In genomic region chr9:127209948-127210621, GRCh38 we compare ENCODE assay signal across 24 cellular contexts. TPM values are rescaled to one million over a fixed set of nuclear protein-coding genes. Genes with fewer than 3 reads are reported as not detected.
A peak's percentile ranks its signal among the peaks of the same experiment; 100 is the strongest.
DNase-seq lines count a peak whose midpoint lies in the region; ATAC-seq and TF ChIP-seq lines count a peak whose summit lies in the region.
"Had no signal": no experiment of that assay in that cellular context is flagged by ENCODE, and none has a peak within 500 bp of the region (broad histone marks: within the 10 kb centered on the region; RNA-seq: fewer than 3 reads in every experiment).

No MANE protein-coding gene starts in this region.

- no peak overlapping the region for H3K27ac ChIP-seq in left ventricle myocardium inferior (replicated peaks)
- no peak overlapping the region for H3K27ac ChIP-seq in suprapubic skin
- H3K27ac ChIP-seq: coronary artery, esophagus squamous epithelium, hepatocyte, HL-60, left lung, Peyer's patch, prostate gland had no signal

- H3K4me1 ChIP-seq in left ventricle myocardium inferior (peaks cover 10% of the 10 kb centered on the region), suprapubic skin (peaks cover 11% of the 10 kb centered on the region)
- H3K4me1 ChIP-seq: left lung, Peyer's patch, prostate gland had no signal

- no peak overlapping the region for H3K4me3 Mint-ChIP-seq in WTC11
- H3K4me3 Mint-ChIP-seq in stimulated activated naive B cell treated with anti-CD40 and anti-IgM and Interleukin-4, amounts not matched to agents 10 μg/mL and 1 μg/mL and 100 μg/mL, for 72 hours, result no peak overlapping the region
- H3K4me3 Mint-ChIP-seq: activated CD4-positive, alpha-beta T cell treated with anti-CD3 and anti-CD28 coated beads for 36 hours; activated naive CD4-positive, alpha-beta T cell treated with anti-CD3 and anti-CD28 coated beads, Interleukin-2, amount 50 U/mL, for 24 hours; effector memory CD8-positive, alpha-beta T cell had no signal

- CTCF ChIA-PET in WTC11 (lab: Charles Lee), result interaction anchor here (0.8 to 7.1 kb wide), 19 partner anchors 9 to 277 kb away, joined by 3 to 63 read pairs (median 7); partner anchors contain the start of genes SLC2A8 and ZNF79

- peak; percentile 11 to 31 for ATAC-seq in left cardiac atrium
- ATAC-seq in WTC11, result no peak
- no peak for ATAC-seq in GM21825 (IDR thresholded peaks at IDR 0.05; ENCODE audit: unreplicated experiment)
- no peak for ATAC-seq in stimulated activated naive B cell treated with anti-CD40 and anti-IgM and Interleukin-4, amounts not matched to agents 10 μg/mL and 1 μg/mL and 100 μg/mL, for 72 hours (replicated peaks)
- ATAC-seq: activated CD4-positive, alpha-beta T cell treated with anti-CD3 and anti-CD28 coated beads for 36 hours; effector memory CD8-positive, alpha-beta T cell; GM12878; HCT116; mucosa of descending colon had no signal

- no peaks in the 10 kb centered on the region; the same call in 1 of the 2 replicates for H3K27me3 Mint-ChIP-seq in WTC11 (ENCODE audit: low read depth)
- no peaks in the 10 kb centered on the region for H3K27me3 Mint-ChIP-seq in stimulated activated naive B cell treated with anti-CD40 and anti-IgM and Interleukin-4, amounts not matched to agents 10 μg/mL and 1 μg/mL and 100 μg/mL, for 72 hours
- H3K27me3 Mint-ChIP-seq: activated CD4-positive, alpha-beta T cell treated with anti-CD3 and anti-CD28 coated beads for 36 hours; effector memory CD8-positive, alpha-beta T cell had no signal

- no peak for TF ChIP-seq CTCF in left ventricle myocardium inferior (IDR thresholded peaks at IDR 0.05; ENCODE audit: borderline replicate concordance)
- no peak for TF ChIP-seq CTCF in WTC11 (IDR thresholded peaks at IDR 0.05)
- no peak for TF ChIP-seq CTCF in suprapubic skin (IDR thresholded peaks at IDR 0.05)

- 75% methylated on average over 18 of the region's 18 CpGs for WGBS in suprapubic skin

- H3K36me3 ChIP-seq in left ventricle myocardium inferior, result no peaks in the 10 kb centered on the region
- no peaks in the 10 kb centered on the region for H3K36me3 ChIP-seq in suprapubic skin
- H3K36me3 ChIP-seq: esophagus squamous epithelium, left lung, prostate gland had no signal

- H3K9me3 ChIP-seq in left ventricle myocardium inferior (replicated peaks), result no peaks in the 10 kb centered on the region
- H3K9me3 ChIP-seq in suprapubic skin, result no peaks in the 10 kb centered on the region
- H3K9me3 ChIP-seq: esophagus squamous epithelium, left lung, mucosa of descending colon, Peyer's patch, prostate gland had no signal

- no peak for TF ChIP-seq POLR2A in suprapubic skin (IDR thresholded peaks at IDR 0.05)

- H3K4me3 ChIP-seq in left ventricle myocardium inferior (no peak overlapping the region), suprapubic skin (no peak overlapping the region)
- H3K4me3 ChIP-seq: coronary artery, esophagus squamous epithelium, GM12878, hepatocyte, left lung, mucosa of descending colon, Peyer's patch, prostate gland had no signal

- no peaks in the 10 kb centered on the region for H3K36me3 Mint-ChIP-seq in WTC11
- H3K36me3 Mint-ChIP-seq in stimulated activated naive B cell treated with anti-CD40 and anti-IgM and Interleukin-4, amounts not matched to agents 10 μg/mL and 1 μg/mL and 100 μg/mL, for 72 hours, result no peaks in the 10 kb centered on the region
- H3K36me3 Mint-ChIP-seq: activated naive CD4-positive, alpha-beta T cell treated with anti-CD3 and anti-CD28 coated beads, Interleukin-2, amount 50 U/mL, for 24 hours had no signal

- no peaks in the 10 kb centered on the region for H3K9me3 Mint-ChIP-seq in WTC11
- no peaks in the 10 kb centered on the region for H3K9me3 Mint-ChIP-seq in stimulated activated naive B cell treated with anti-CD40 and anti-IgM and Interleukin-4, amounts not matched to agents 10 μg/mL and 1 μg/mL and 100 μg/mL, for 72 hours
- H3K9me3 Mint-ChIP-seq: activated naive CD4-positive, alpha-beta T cell treated with anti-CD3 and anti-CD28 coated beads, Interleukin-2, amount 50 U/mL, for 24 hours; effector memory CD8-positive, alpha-beta T cell had no signal

- no peaks in the 10 kb centered on the region for H3K27me3 ChIP-seq in left ventricle myocardium inferior (ENCODE audit: low read depth)
- H3K27me3 ChIP-seq in suprapubic skin, result no peaks in the 10 kb centered on the region
- H3K27me3 ChIP-seq: esophagus squamous epithelium, hepatocyte, left lung, Peyer's patch had no signal

- peak overlapping the region; percentile 46 for H3K27ac Mint-ChIP-seq in WTC11
- H3K27ac Mint-ChIP-seq in stimulated activated naive B cell treated with anti-CD40 and anti-IgM and Interleukin-4, amounts not matched to agents 10 μg/mL and 1 μg/mL and 100 μg/mL, for 72 hours, result no peak overlapping the region
- H3K27ac Mint-ChIP-seq: activated CD4-positive, alpha-beta T cell treated with anti-CD3 and anti-CD28 coated beads for 36 hours; activated naive CD4-positive, alpha-beta T cell treated with anti-CD3 and anti-CD28 coated beads, Interleukin-2, amount 50 U/mL, for 24 hours had no signal

- H3K4me1 Mint-ChIP-seq in WTC11, result peaks cover 25% of the 10 kb centered on the region
- peaks cover 4 to 5% of the 10 kb centered on the region in 2 donors for H3K4me1 Mint-ChIP-seq in stimulated activated naive B cell treated with anti-CD40 and anti-IgM and Interleukin-4, amounts not matched to agents 10 μg/mL and 1 μg/mL and 100 μg/mL, for 72 hours
- H3K4me1 Mint-ChIP-seq: activated naive CD4-positive, alpha-beta T cell treated with anti-CD3 and anti-CD28 coated beads, Interleukin-2, amount 50 U/mL, for 24 hours had no signal

- POLR2A ChIA-PET in WTC11 (lab: Charles Lee), result interaction anchor here (0.5 kb wide), 1 partner anchor 227 kb away, joined by 3 read pairs; no protein-coding TSS in a partner anchor

- no peak for TF ChIP-seq EP300 in suprapubic skin (IDR thresholded peaks at IDR 0.05)

- DNase-seq in left cardiac atrium (no peak), left ventricle myocardium inferior (no peak), WTC11 (ENCODE audit: low spot score) (no peak), midbrain (lab: John Stamatoyannopoulos, UW) (peak; percentile 8), suprapubic skin (ENCODE audit: low spot score in 2 of 2) (no peak)
- DNase-seq in stimulated activated naive B cell treated with anti-CD40 and anti-IgM and Interleukin-4, amounts not matched to agents 10 μg/mL and 1 μg/mL and 100 μg/mL, for 72 hours, result no peak
- DNase-seq: activated CD4-positive, alpha-beta T cell treated with anti-CD3 and anti-CD28 coated beads for 36 hours; C1 segment of cervical spinal cord; effector memory CD8-positive, alpha-beta T cell; esophagus squamous epithelium; left lung; mucosa of descending colon; NCI-H1105 treated with DMSO at 0.1 percent for 48 hours; NCI-H2029; NCI-H446 treated with DMSO at 0.1 percent for 48 hours had no signal

- intact Hi-C loops in left cardiac atrium (cut with DNase I), result loop anchor here in 1 of 2 donors (5.0 kb wide), 1 partner anchor 152 kb away; no protein-coding TSS in a partner anchor
- intact Hi-C loops in left ventricle myocardium inferior (cut with micrococcal nuclease), result no loop called here

TF ChIP-seq in WTC11, 78 proteins besides CTCF, POLR2A, EP300 and RAD21:
- TF ChIP-seq ZNF138 (CRISPR knock-in tag; conservative IDR thresholded peaks at IDR 0.05) (no peak), RORB (CRISPR knock-in tag; IDR thresholded peaks at IDR 0.05) (no peak), NFE2L1 (CRISPR knock-in tag; IDR thresholded peaks at IDR 0.05) (no peak), SMAD3 (CRISPR knock-in tag; IDR thresholded peaks at IDR 0.05; ENCODE audit: borderline replicate concordance) (no peak), NFATC4 (CRISPR knock-in tag; IDR thresholded peaks at IDR 0.05) (no peak), CBFB (CRISPR knock-in tag; IDR thresholded peaks at IDR 0.05; ENCODE audit: low read depth) (no peak), NR2C2 (CRISPR knock-in tag; IDR thresholded peaks at IDR 0.05) (no peak), TP53 (CRISPR knock-in tag; IDR thresholded peaks at IDR 0.05) (no peak)
- TF ChIP-seq, protein P1, sequence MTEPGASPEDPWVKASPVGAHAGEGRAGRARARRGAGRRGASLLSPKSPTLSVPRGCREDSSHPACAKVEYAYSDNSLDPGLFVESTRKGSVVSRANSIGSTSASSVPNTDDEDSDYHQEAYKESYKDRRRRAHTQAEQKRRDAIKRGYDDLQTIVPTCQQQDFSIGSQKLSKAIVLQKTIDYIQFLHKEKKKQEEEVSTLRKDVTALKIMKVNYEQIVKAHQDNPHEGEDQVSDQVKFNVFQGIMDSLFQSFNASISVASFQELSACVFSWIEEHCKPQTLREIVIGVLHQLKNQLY (CRISPR knock-in tag; IDR thresholded peaks at IDR 0.05), result no peak
- TF ChIP-seq, protein P2, sequence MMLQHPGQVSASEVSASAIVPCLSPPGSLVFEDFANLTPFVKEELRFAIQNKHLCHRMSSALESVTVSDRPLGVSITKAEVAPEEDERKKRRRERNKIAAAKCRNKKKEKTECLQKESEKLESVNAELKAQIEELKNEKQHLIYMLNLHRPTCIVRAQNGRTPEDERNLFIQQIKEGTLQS (CRISPR knock-in tag; conservative IDR thresholded peaks at IDR 0.05), result no peak
- TF ChIP-seq, protein P3, sequence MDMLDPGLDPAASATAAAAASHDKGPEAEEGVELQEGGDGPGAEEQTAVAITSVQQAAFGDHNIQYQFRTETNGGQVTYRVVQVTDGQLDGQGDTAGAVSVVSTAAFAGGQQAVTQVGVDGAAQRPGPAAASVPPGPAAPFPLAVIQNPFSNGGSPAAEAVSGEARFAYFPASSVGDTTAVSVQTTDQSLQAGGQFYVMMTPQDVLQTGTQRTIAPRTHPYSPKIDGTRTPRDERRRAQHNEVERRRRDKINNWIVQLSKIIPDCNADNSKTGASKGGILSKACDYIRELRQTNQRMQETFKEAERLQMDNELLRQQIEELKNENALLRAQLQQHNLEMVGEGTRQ (CRISPR knock-in tag; IDR thresholded peaks at IDR 0.05), result no peak

RNA-seq across cellular contexts. Expression of gene GARNL3, which starts 54.5 kb away (rescaled TPM):
- total RNA-seq in left cardiac atrium (10 to 100 TPM; 10.0 to 11.2 TPM), left ventricle myocardium inferior (22.9 TPM), WTC11 (2021) (17.8 to 22.4 TPM (median 20.3 TPM) in 3 replicates), suprapubic skin (10 to 100 TPM; 12.5 to 23.3 (median 18.4) TPM)

Comparison
In these comparisons a context has a peak if more than half of its experiments do, and no peak if none do; other contexts are left out.
1. ATAC-seq: peak in left cardiac atrium (2 of 2); none in WTC11 (single experiment), GM21825 (single experiment) and stimulated activated naive B cell treated with anti-CD40 and anti-IgM and Interleukin-4, amounts not matched to agents 10 μg/mL and 1 μg/mL and 100 μg/mL, for 72 hours (0 of 2).